ENCODE assay signal across 14 cellular contexts in the genomic region with DNA sequence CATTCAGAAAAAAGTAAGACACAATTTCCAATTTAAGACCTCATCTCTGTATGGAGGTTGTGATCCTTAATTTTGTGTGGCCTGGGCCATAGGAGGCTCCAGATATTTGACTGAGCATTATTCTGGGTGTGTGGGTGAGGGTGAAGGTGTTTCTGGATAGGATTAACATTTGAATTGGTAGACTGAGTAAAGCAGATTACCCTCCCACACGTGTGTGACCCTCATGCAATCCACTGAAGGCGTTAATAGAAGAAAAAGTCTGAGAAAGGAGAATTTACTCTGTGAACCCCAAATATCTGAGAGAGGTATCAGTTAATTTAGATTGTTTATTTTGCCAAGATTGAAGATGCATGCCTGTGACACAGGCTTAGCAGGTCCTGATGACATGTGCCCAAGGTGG.
DNase-seq lines count a peak whose midpoint lies in the region; ATAC-seq and TF ChIP-seq lines count a peak whose summit lies in the region.
"Had no signal": no experiment of that assay in that cellular context is flagged by ENCODE, and none has a peak within 500 bp of the region (broad histone marks: within the 10 kb centered on the region; RNA-seq: fewer than 3 reads in every experiment).

No MANE protein-coding gene starts in this region.

- H3K4me1 Mint-ChIP-seq in endodermal cell (peaks cover 72% of the 10 kb centered on the region), osteocyte (ENCODE audit: unreplicated experiment) (peaks cover 23% of the 10 kb centered on the region)
- no peaks in the 10 kb centered on the region for H3K4me1 Mint-ChIP-seq in T-helper 2 cell treated with Interferon-gamma antibody and Interleukin-4, amounts not matched to agents 5 μg/mL and 100 μg/mL, for 36 hours (ENCODE audit: low read depth)
- H3K4me1 Mint-ChIP-seq: B cell had no signal

- peak overlapping the region; percentile 47 for H3K4me3 ChIP-seq in HUES6 (ENCODE audit: low read depth, low read length)
- H3K4me3 ChIP-seq in endodermal cell (ENCODE audit: low read length) = peak overlapping the region; percentile 20
- H3K4me3 ChIP-seq: GM12878 had no signal

- H3K4me1 ChIP-seq in ES-I3 (ENCODE audit: insufficient read depth, low read length) (peaks cover 45% of the 10 kb centered on the region), HUES6 (ENCODE audit: control insufficient read depth, insufficient read depth, low read length) (peaks cover 70% of the 10 kb centered on the region), endodermal cell (ENCODE audit: control insufficient read depth, insufficient read depth, low read length) (peaks cover 26% of the 10 kb centered on the region)

- ATAC-seq in GM18907 (IDR thresholded peaks at IDR 0.05; ENCODE audit: unreplicated experiment) (no peak), HG03565 (IDR thresholded peaks at IDR 0.05; ENCODE audit: unreplicated experiment) (no peak)
- ATAC-seq: GM12878 had no signal

- WGBS in endodermal cell (ENCODE audit: insufficient coverage in 1 of 2, insufficient read length in 1 of 2), 2 experiments = 10 to 29% methylated on average over 2 of the region's 2 CpGs

- peak overlapping the region; percentile 9; the same call in 1 of the 2 replicates for H3K9ac ChIP-seq in ES-I3 (ENCODE audit: low read depth, low read length)
- H3K9ac ChIP-seq in HUES6 (ENCODE audit: low read length) = peak overlapping the region; percentile 56
- H3K9ac ChIP-seq in endodermal cell (ENCODE audit: extremely low read depth, low read length, poor library complexity, severe bottlenecking) = peak overlapping the region; percentile 45

- H3K27me3 Mint-ChIP-seq in endodermal cell (ENCODE audit: insufficient read depth) = no peaks in the 10 kb centered on the region
- H3K27me3 Mint-ChIP-seq in osteocyte (ENCODE audit: unreplicated experiment) = no peaks in the 10 kb centered on the region
- H3K27me3 Mint-ChIP-seq in T-helper 2 cell treated with Interferon-gamma antibody and Interleukin-4, amounts not matched to agents 5 μg/mL and 100 μg/mL, for 36 hours (ENCODE audit: low read depth) = no peaks in the 10 kb centered on the region
- H3K27me3 Mint-ChIP-seq: B cell; CD4-positive, alpha-beta T cell had no signal

- H3K36me3 Mint-ChIP-seq in endodermal cell (ENCODE audit: low read depth) (peaks cover 26% of the 10 kb centered on the region), osteocyte (ENCODE audit: unreplicated experiment) (no peaks in the 10 kb centered on the region)
- H3K36me3 Mint-ChIP-seq in T-helper 2 cell treated with Interferon-gamma antibody and Interleukin-4, amounts not matched to agents 5 μg/mL and 100 μg/mL, for 36 hours (ENCODE audit: low read depth) = no peaks in the 10 kb centered on the region

- peak overlapping the region; percentile 87 for H3K4me3 Mint-ChIP-seq in endodermal cell
- no peak overlapping the region for H3K4me3 Mint-ChIP-seq in osteocyte (ENCODE audit: unreplicated experiment)
- no peak overlapping the region for H3K4me3 Mint-ChIP-seq in T-helper 2 cell treated with Interferon-gamma antibody and Interleukin-4, amounts not matched to agents 5 μg/mL and 100 μg/mL, for 36 hours
- H3K4me3 Mint-ChIP-seq: B cell; CD4-positive, alpha-beta T cell had no signal

- H3K36me3 ChIP-seq in ES-I3 (ENCODE audit: insufficient read depth, low read length) (peaks cover 7% of the 10 kb centered on the region; the same call in 1 of the 2 replicates), HUES6 (ENCODE audit: control insufficient read depth, insufficient read depth, low read length) (peaks cover 66% of the 10 kb centered on the region), endodermal cell (ENCODE audit: control insufficient read depth, insufficient read depth, low read length) (peaks cover 4% of the 10 kb centered on the region)

- H3K27ac Mint-ChIP-seq in endodermal cell (peak overlapping the region; percentile 94), osteocyte (ENCODE audit: unreplicated experiment) (peak overlapping the region; percentile 21)
- H3K27ac Mint-ChIP-seq in T-helper 2 cell treated with Interferon-gamma antibody and Interleukin-4, amounts not matched to agents 5 μg/mL and 100 μg/mL, for 36 hours = no peak overlapping the region
- H3K27ac Mint-ChIP-seq: B cell; CD4-positive, alpha-beta T cell had no signal

- TF ChIP-seq CTCF in endodermal cell (conservative IDR thresholded peaks at IDR 0.05) (no peak), osteocyte (IDR thresholded peaks at IDR 0.05) (no peak)

- peak overlapping the region; percentile 79 for H3K27ac ChIP-seq in HUES6 (ENCODE audit: low read depth, low read length)
- peak overlapping the region; percentile 69 for H3K27ac ChIP-seq in endodermal cell (ENCODE audit: low read depth, low read length)

- peak; percentile 57 for DNase-seq in endodermal cell
- no peak for DNase-seq in osteocyte (ENCODE audit: extremely low spot score, unreplicated experiment)
- no peak for DNase-seq in T-helper 2 cell treated with Interferon-gamma antibody and Interleukin-4, amounts not matched to agents 5 μg/mL and 100 μg/mL, for 36 hours (ENCODE audit: low spot score)
- DNase-seq: C1 segment of cervical spinal cord; Calu3; CD4-positive, alpha-beta T cell; DMS 273 treated with DMSO at 0.1 percent for 48 hours; KBM-7 had no signal

- H3K27me3 ChIP-seq in HUES6 (ENCODE audit: control insufficient read depth, insufficient read depth, low read length) = no peaks in the 10 kb centered on the region
- H3K27me3 ChIP-seq in endodermal cell (ENCODE audit: control insufficient read depth, insufficient read depth, low read length, poor library complexity, severe bottlenecking) = no peaks in the 10 kb centered on the region

- no peaks in the 10 kb centered on the region for H3K9me3 ChIP-seq in ES-I3 (ENCODE audit: control insufficient read depth, insufficient read depth, low read length)
- H3K9me3 ChIP-seq in HUES6 (ENCODE audit: control insufficient read depth, insufficient read depth, low read depth, low read length) = no peaks in the 10 kb centered on the region
- no peaks in the 10 kb centered on the region for H3K9me3 ChIP-seq in endodermal cell (ENCODE audit: control insufficient read depth, low read length)

- H3K9me3 Mint-ChIP-seq in endodermal cell = no peaks in the 10 kb centered on the region
- H3K9me3 Mint-ChIP-seq in osteocyte (ENCODE audit: unreplicated experiment) = no peaks in the 10 kb centered on the region
- peaks cover 3% of the 10 kb centered on the region for H3K9me3 Mint-ChIP-seq in T-helper 2 cell treated with Interferon-gamma antibody and Interleukin-4, amounts not matched to agents 5 μg/mL and 100 μg/mL, for 36 hours
